ENCODE assay signal across 29 cellular contexts in the genomic region with DNA sequence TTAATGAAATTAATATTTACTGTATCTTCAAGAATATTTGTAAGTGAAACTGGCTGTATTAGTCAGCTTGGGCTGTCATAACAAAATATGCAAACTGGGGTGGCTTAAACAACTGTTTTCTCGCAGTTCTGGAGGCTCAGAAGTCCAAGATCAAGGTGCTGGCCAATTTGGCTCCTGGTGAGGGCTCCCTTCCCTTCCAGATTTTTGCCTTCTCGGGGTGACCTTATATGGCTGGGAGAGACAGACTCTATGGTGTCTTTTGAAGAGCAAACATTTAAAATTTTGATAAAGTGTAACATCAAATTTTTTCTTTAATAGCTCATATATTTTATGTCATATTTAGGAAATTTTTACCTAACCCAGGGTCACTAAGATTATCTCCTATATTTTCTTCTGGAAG. TPM values are rescaled to one million over a fixed set of nuclear protein-coding genes. Genes with fewer than 3 reads are reported as not detected.
"Had no signal": no experiment of that assay in that cellular context is flagged by ENCODE, and none has a peak within 500 bp of the region (broad histone marks: within the 10 kb centered on the region; RNA-seq: fewer than 3 reads in every experiment).

No MANE protein-coding gene starts in this region.

- H3K27ac Mint-ChIP-seq: immature natural killer cell; naive thymus-derived CD8-positive, alpha-beta T cell; nephron; stimulated activated naive B cell treated with anti-CD40 and anti-IgM and Interleukin-4, amounts not matched to agents 10 μg/mL and 1 μg/mL and 100 μg/mL, for 72 hours; stimulated activated naive CD8-positive, alpha-beta T cell treated with anti-CD3 and anti-CD28 coated beads, Interleukin-15, Interleukin-2, amounts not matched to agents 100 ng/mL and 50 ng/mL, for 24 hours had no signal

- H3K27me3 ChIP-seq: left lung, ovary, suprapubic skin, tibial artery, upper lobe of right lung, uterus had no signal

- H3K9me3 ChIP-seq: left lung, lower lobe of right lung, ovary, prostate gland, suprapubic skin, thoracic aorta, tibial artery, upper lobe of right lung, uterus had no signal

- H3K9me3 Mint-ChIP-seq: immature natural killer cell; naive thymus-derived CD8-positive, alpha-beta T cell; stimulated activated naive CD8-positive, alpha-beta T cell treated with anti-CD3 and anti-CD28 coated beads, Interleukin-15, Interleukin-2, amounts not matched to agents 100 ng/mL and 50 ng/mL, for 24 hours had no signal

- ATAC-seq: left colon; left lung; lower lobe of right lung; naive thymus-derived CD8-positive, alpha-beta T cell; right cardiac atrium; sciatic nerve; stimulated activated naive B cell treated with anti-CD40 and anti-IgM and Interleukin-4, amounts not matched to agents 10 μg/mL and 1 μg/mL and 100 μg/mL, for 72 hours; upper lobe of right lung had no signal

- H3K27me3 Mint-ChIP-seq: naive thymus-derived CD8-positive, alpha-beta T cell; stimulated activated naive B cell treated with anti-CD40 and anti-IgM and Interleukin-4, amounts not matched to agents 10 μg/mL and 1 μg/mL and 100 μg/mL, for 72 hours; stimulated activated naive CD8-positive, alpha-beta T cell treated with anti-CD3 and anti-CD28 coated beads, Interleukin-15, Interleukin-2, amounts not matched to agents 100 ng/mL and 50 ng/mL, for 24 hours had no signal

- H3K4me3 Mint-ChIP-seq: immature natural killer cell; naive thymus-derived CD8-positive, alpha-beta T cell; nephron; stimulated activated naive B cell treated with anti-CD40 and anti-IgM and Interleukin-4, amounts not matched to agents 10 μg/mL and 1 μg/mL and 100 μg/mL, for 72 hours; stimulated activated naive CD8-positive, alpha-beta T cell treated with anti-CD3 and anti-CD28 coated beads, Interleukin-15, Interleukin-2, amounts not matched to agents 100 ng/mL and 50 ng/mL, for 24 hours had no signal

- H3K4me1 ChIP-seq: left lung, lower lobe of right lung, prostate gland, suprapubic skin, tibial artery, upper lobe of right lung, uterus had no signal

- H3K4me3 ChIP-seq: left lung, lower lobe of right lung, ovary, prostate gland, skin epidermis, suprapubic skin, thoracic aorta, tibial artery, upper lobe of right lung, uterus had no signal

- DNase-seq: hypothalamus; immature natural killer cell; kidney; left colon; left lung; lower lobe of right lung; mammary epithelial cell; mesenchymal stem cell; naive thymus-derived CD8-positive, alpha-beta T cell; ovary; posterior cingulate gyrus; retina; stimulated activated CD4-positive, alpha-beta T cell treated with anti-CD3 and anti-CD28 coated beads, Interleukin-12 subunit alpha, Interleukin-12 subunit beta, amount 100 ng/mL, for 4 hours; stimulated activated CD4-positive, alpha-beta T cell treated with anti-CD3 and anti-CD28 coated beads, Interleukin-15, amount 100 ng/mL, for 24 hours; stimulated activated CD4-positive, alpha-beta T cell treated with anti-CD3 and anti-CD28 coated beads, Interleukin-2, amount 100 ng/mL, for 24 hours; stimulated activated CD4-positive, alpha-beta T cell treated with anti-CD3 and anti-CD28 coated beads, Interleukin-4, amount 100 ng/mL, for 1 hour; stimulated activated naive B cell treated with anti-CD40 and anti-IgM and Interleukin-4, amounts not matched to agents 10 μg/mL and 1 μg/mL and 100 μg/mL, for 72 hours; tibial artery; trophoblast cell; upper lobe of right lung; uterus had no signal

- H3K4me1 Mint-ChIP-seq: immature natural killer cell had no signal

- H3K27ac ChIP-seq: left lung, lower lobe of right lung, ovary, prostate gland, skin epidermis, suprapubic skin, thoracic aorta, tibial artery, upper lobe of right lung, uterus had no signal

- H3K36me3 ChIP-seq: left lung, lower lobe of right lung, ovary, prostate gland, suprapubic skin, thoracic aorta, tibial artery, upper lobe of right lung, uterus had no signal

RNA-seq across cellular contexts. Expression of a gene that starts 48.4 kb away (rescaled TPM):
- total RNA-seq: naive thymus-derived CD8-positive, alpha-beta T cell had no signal
